11 cellular contexts compared by ENCODE assay signal in genomic region chr20:34570859-34571306, GRCh38. TPM values are rescaled to one million over a fixed set of nuclear protein-coding genes. Genes with fewer than 3 reads are reported as not detected.
DNase-seq lines count a peak whose midpoint lies in the region; ATAC-seq, FAIRE-seq and TF ChIP-seq lines count a peak whose summit lies in the region.
"Had no signal": no experiment of that assay in that cellular context is flagged by ENCODE, and none has a peak within 500 bp of the region (broad histone marks: within the 10 kb centered on the region; RNA-seq: fewer than 3 reads in every experiment).

No MANE protein-coding gene starts in this region.

- POLR2A ChIA-PET in activated CD8-positive, alpha-beta T cell treated with anti-CD3 and anti-CD28 coated beads for 36 hours (lab: Charles Lee) = interaction anchor here (0.5 kb wide), 1 partner anchor 1596 kb away, joined by 3 read pairs; no protein-coding TSS in a partner anchor

- H3K4me3 ChIP-seq in sigmoid colon = no peak overlapping the region

- H3K4me1 Mint-ChIP-seq in CD14-positive monocyte = peaks cover 11% of the 10 kb centered on the region
- H3K4me1 Mint-ChIP-seq in activated CD8-positive, alpha-beta T cell treated with anti-CD3 and anti-CD28 coated beads for 36 hours (ENCODE audit: low read depth) = peaks cover 10% of the 10 kb centered on the region

- H3K4me3 Mint-ChIP-seq in CD14-positive monocyte = peak overlapping the region in 1 of 2 donors; percentile 7
- no peak overlapping the region for H3K4me3 Mint-ChIP-seq in activated CD8-positive, alpha-beta T cell treated with anti-CD3 and anti-CD28 coated beads for 36 hours

- CTCF ChIA-PET in activated CD8-positive, alpha-beta T cell treated with anti-CD3 and anti-CD28 coated beads for 36 hours (lab: Charles Lee) = interaction anchor here (0.8 to 1.5 kb wide), 4 partner anchors 9 to 259 kb away, joined by 3 to 5 read pairs (median 4); no protein-coding TSS in a partner anchor

- TF ChIP-seq CTCF in CD14-positive monocyte (IDR thresholded peaks at IDR 0.05) (no peak), sigmoid colon (IDR thresholded peaks at IDR 0.05) (no peak)
- no peak for TF ChIP-seq CTCF in activated CD8-positive, alpha-beta T cell treated with anti-CD3 and anti-CD28 coated beads for 36 hours (IDR thresholded peaks at IDR 0.05)

- no peaks in the 10 kb centered on the region for H3K27me3 Mint-ChIP-seq in CD14-positive monocyte (ENCODE audit: low read depth in 3 of 3)
- no peaks in the 10 kb centered on the region for H3K27me3 Mint-ChIP-seq in activated CD8-positive, alpha-beta T cell treated with anti-CD3 and anti-CD28 coated beads for 36 hours

- H3K27me3 ChIP-seq in sigmoid colon = no peaks in the 10 kb centered on the region

- ATAC-seq in activated CD8-positive, alpha-beta T cell treated with anti-CD3 and anti-CD28 coated beads for 36 hours = no peak
- no peak for ATAC-seq in esophagus mucosa

- intact Hi-C loops in CD14-positive monocyte (cut with micrococcal nuclease) = no loop called here
- intact Hi-C loops in activated CD8-positive, alpha-beta T cell treated with anti-CD3 and anti-CD28 coated beads for 36 hours (cut with micrococcal nuclease) = no loop called here
- intact Hi-C loops in sigmoid colon (cut with DNase I) = no loop called here

- H3K27ac Mint-ChIP-seq in CD14-positive monocyte = peak overlapping the region; percentile 20 to 90 (median 61)
- peak overlapping the region; percentile 74 for H3K27ac Mint-ChIP-seq in activated CD8-positive, alpha-beta T cell treated with anti-CD3 and anti-CD28 coated beads for 36 hours

- no peaks in the 10 kb centered on the region for H3K4me1 ChIP-seq in sigmoid colon

- no peak overlapping the region for H3K27ac ChIP-seq in sigmoid colon
- H3K27ac ChIP-seq: RWPE1 had no signal

- H3K9me3 ChIP-seq in sigmoid colon = no peaks in the 10 kb centered on the region

- H3K36me3 Mint-ChIP-seq in CD14-positive monocyte = peaks cover 26 to 32% of the 10 kb centered on the region in 2 donors
- H3K36me3 Mint-ChIP-seq in activated CD8-positive, alpha-beta T cell treated with anti-CD3 and anti-CD28 coated beads for 36 hours (ENCODE audit: low read depth) = peaks cover 14% of the 10 kb centered on the region

- DNase-seq in CD14-positive monocyte (ENCODE audit: low spot score) (no peak), HK-2 (ENCODE audit: unreplicated experiment) (peak; percentile 61), sigmoid colon (no peak), cerebellum (ENCODE audit: low spot score) (no peak), globus pallidus (ENCODE audit: low spot score) (no peak)
- no peak for DNase-seq in activated CD8-positive, alpha-beta T cell treated with anti-CD3 and anti-CD28 coated beads for 36 hours
- DNase-seq: NCI-H1048; stimulated activated CD4-positive, alpha-beta T cell treated with anti-CD3 and anti-CD28 coated beads, Interleukin-4, amount 100 ng/mL, for 1 hour had no signal

- WGBS in sigmoid colon, 2 donors = 59 to 63% methylated on average over 3 of the region's 3 CpGs

- H3K9me3 Mint-ChIP-seq in CD14-positive monocyte = no peaks in the 10 kb centered on the region
- no peaks in the 10 kb centered on the region for H3K9me3 Mint-ChIP-seq in activated CD8-positive, alpha-beta T cell treated with anti-CD3 and anti-CD28 coated beads for 36 hours

- TF ChIP-seq POLR2A in sigmoid colon (IDR thresholded peaks at IDR 0.05) = no peak

- TF ChIP-seq EP300 in sigmoid colon (IDR thresholded peaks at IDR 0.05) = no peak

- peak; percentile 96 for FAIRE-seq in islet of Langerhans (lab: Jason Lieb, UNC)

- peaks cover 5 to 44% (median 10%) of the 10 kb centered on the region in 4 donors for H3K36me3 ChIP-seq in sigmoid colon

RNA-seq across cellular contexts. Expression of gene MAP1LC3A, which starts 12.4 kb away (rescaled TPM):
- polyA plus RNA-seq in CD14-positive monocyte = 1 to 10 TPM; 2.5 to 2.6 TPM
- total RNA-seq in activated CD8-positive, alpha-beta T cell treated with anti-CD3 and anti-CD28 coated beads for 36 hours = 1 to 10 TPM in 1 of 2 experiments, under 1 TPM in 1; 0.92 to 1.0 TPM
- 10 to 100 TPM; 51.0 to 88.1 (median 77.8) TPM for total RNA-seq in sigmoid colon
- 10 to 100 TPM; 45.5 to 47.9 (median 46.8) TPM for polyA plus RNA-seq in sigmoid colon
- total RNA-seq in cerebellum = 27.9 TPM
- 7.0 TPM for total RNA-seq in esophagus mucosa

RNA-seq across cellular contexts. Expression of gene DYNLRB1, which starts 54.7 kb away (rescaled TPM):
- polyA plus RNA-seq in CD14-positive monocyte = 100 to 1,000 TPM; 148 to 166 TPM
- total RNA-seq in activated CD8-positive, alpha-beta T cell treated with anti-CD3 and anti-CD28 coated beads for 36 hours = 10 to 100 TPM; 66.6 to 70.9 TPM
- total RNA-seq in sigmoid colon = 100 to 1,000 TPM; 148 to 181 (median 165) TPM
- polyA plus RNA-seq in sigmoid colon = 100 to 1,000 TPM; 149 to 259 (median 237) TPM
- 43.8 TPM for total RNA-seq in cerebellum
- 80.7 TPM for total RNA-seq in esophagus mucosa
